8 cellular contexts compared by ENCODE assay signal in the genomic region with DNA sequence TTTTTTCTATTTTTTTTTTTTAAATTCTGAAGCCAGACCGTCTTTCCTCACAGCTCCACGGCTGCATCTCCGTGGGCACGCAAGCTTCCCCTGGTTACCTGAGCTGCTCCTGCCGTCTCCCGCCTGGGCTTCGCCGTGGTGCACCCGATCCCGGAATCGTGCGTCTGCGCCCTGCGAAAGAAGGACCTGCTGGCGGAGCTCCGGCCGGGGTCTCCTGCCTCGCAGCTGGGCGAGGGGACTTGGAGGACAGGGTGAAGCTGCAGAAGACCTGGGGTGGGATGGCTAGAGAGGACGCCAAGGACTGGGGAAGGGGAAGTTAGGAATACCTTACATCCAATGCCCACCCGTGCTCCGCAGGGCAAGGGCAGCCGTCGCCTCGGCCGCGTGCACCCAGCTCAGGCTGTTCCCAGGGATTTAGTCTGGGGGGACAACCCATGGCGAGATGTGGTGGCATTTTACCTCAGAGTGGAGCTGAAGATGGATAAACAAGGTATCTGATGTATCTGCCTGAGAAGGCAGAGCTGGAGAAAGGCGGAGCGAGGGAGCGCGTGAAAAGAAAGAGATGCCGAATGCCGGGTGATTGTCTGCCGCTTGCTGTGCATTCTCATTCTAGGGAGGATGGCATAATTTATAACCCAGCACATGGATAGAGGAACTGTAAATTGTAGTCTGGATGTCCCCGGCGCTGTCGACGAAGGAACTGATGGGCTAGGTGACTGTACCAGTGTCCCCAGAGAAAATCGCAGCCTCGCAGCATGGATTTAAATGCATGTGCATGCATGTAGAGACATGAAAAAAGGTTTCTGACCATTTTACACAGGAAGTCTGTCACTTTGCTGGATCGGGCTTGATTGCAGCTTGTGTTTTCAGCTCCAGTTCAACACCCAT.
A peak's percentile ranks its signal among the peaks of the same experiment; 100 is the strongest.
DNase-seq lines count a peak whose midpoint lies in the region; ATAC-seq and TF ChIP-seq lines count a peak whose summit lies in the region.

No MANE protein-coding gene starts in this region.

- intact Hi-C loops in lower lobe of right lung (cut with DNase I) = no loop called here
- intact Hi-C loops in tibial artery (cut with DNase I; ENCODE audit: low total_unique reads) = loop anchor here (5.0 kb wide), 1 partner anchor 550 kb away; no protein-coding TSS in a partner anchor

- H3K36me3 ChIP-seq in adipocyte (ENCODE audit: control insufficient read depth, insufficient read depth, low read length, severe bottlenecking) (no peaks in the 10 kb centered on the region), lower lobe of right lung (no peaks in the 10 kb centered on the region), tibial artery (no peaks in the 10 kb centered on the region)

- H3K27ac ChIP-seq in lower lobe of right lung (no peak overlapping the region), tibial artery (no peak overlapping the region)

- no peak for ATAC-seq in lower lobe of right lung
- no peak for ATAC-seq in HG03135 (IDR thresholded peaks at IDR 0.05; ENCODE audit: unreplicated experiment)

- H3K9ac ChIP-seq in adipocyte (ENCODE audit: low read length) = peak overlapping the region; percentile 2

- H3K4me1 ChIP-seq in adipocyte (ENCODE audit: control insufficient read depth, insufficient read depth, low read length) = peaks cover 30% of the 10 kb centered on the region
- H3K4me1 ChIP-seq in lower lobe of right lung = peaks cover 33% of the 10 kb centered on the region
- peaks cover 0 to 36% (median 27%) of the 10 kb centered on the region in 4 donors for H3K4me1 ChIP-seq in tibial artery

- no peaks in the 10 kb centered on the region for H3K27me3 ChIP-seq in adipocyte (replicated peaks; ENCODE audit: control insufficient read depth, insufficient read depth, low read length)
- H3K27me3 ChIP-seq in lower lobe of right lung (ENCODE audit: low read depth) = no peaks in the 10 kb centered on the region
- no peaks in the 10 kb centered on the region for H3K27me3 ChIP-seq in tibial artery

- no peak for TF ChIP-seq CTCF in lower lobe of right lung (IDR thresholded peaks at IDR 0.05)
- TF ChIP-seq CTCF in tibial artery (IDR thresholded peaks at IDR 0.05) = no peak

- peak; percentile 19 for DNase-seq in activated T-cell treated with anti-CD3 and anti-CD28 coated beads, Interleukin-2, amount 50 U/mL, for 1 hour
- DNase-seq in activated T-cell treated with anti-CD3 and anti-CD28 coated beads for 4 hours (no peak), adipocyte (ENCODE audit: low read depth) (no peak), lower lobe of right lung (peak; percentile 46), tibial artery (no peak), kidney glomerular epithelial cell (lab: John Stamatoyannopoulos, UW) (no peak), NCI-H2029 treated with DMSO at 0.1 percent for 48 hours (lab: John Stamatoyannopoulos, UW) (no peak)

- H3K4me3 ChIP-seq in adipocyte (ENCODE audit: low read length) (peak overlapping the region; percentile 43), lower lobe of right lung (peak overlapping the region; percentile 24), tibial artery (peak overlapping the region; percentile 14 to 31)

- H3K9me3 ChIP-seq in adipocyte (ENCODE audit: control insufficient read depth, low read length) (no peaks in the 10 kb centered on the region), lower lobe of right lung (no peaks in the 10 kb centered on the region), tibial artery (no peaks in the 10 kb centered on the region)

Comparison
In these comparisons a context has a peak if more than half of its experiments do, and no peak if none do; other contexts are left out.
1. DNase-seq: peak in activated T-cell treated with anti-CD3 and anti-CD28 coated beads, Interleukin-2, amount 50 U/mL, for 1 hour (single experiment) and lower lobe of right lung (single experiment); none in activated T-cell treated with anti-CD3 and anti-CD28 coated beads for 4 hours (single experiment), adipocyte (single experiment), tibial artery (0 of 2), kidney glomerular epithelial cell (single experiment) and NCI-H2029 treated with DMSO at 0.1 percent for 48 hours (single experiment).
2. Peak in every context shown above with its lines, with median percentiles within 50 percentile points of each other: H3K4me3 ChIP-seq.